In the genomic region with DNA sequence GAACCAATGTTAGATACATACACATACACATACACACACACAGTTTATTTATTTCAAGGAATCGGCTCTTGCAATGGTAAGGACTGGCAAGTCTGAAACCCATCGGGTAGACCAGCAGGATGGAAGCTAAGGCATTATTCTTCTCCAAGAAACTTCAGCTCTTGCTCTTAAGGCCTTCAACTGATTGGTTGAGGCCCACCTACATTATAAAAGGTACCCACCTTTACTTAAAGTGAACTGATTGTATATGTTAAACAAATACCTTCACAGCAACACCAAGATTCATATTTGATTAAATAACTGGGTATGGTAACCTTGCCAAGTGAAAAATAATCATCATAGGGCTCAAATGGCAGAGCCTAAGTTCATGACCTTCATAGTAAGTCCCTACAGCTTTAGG, we compare ENCODE assay signal across 7 cellular contexts.
"Had no signal": no experiment of that assay in that cellular context is flagged by ENCODE, and none has a peak within 500 bp of the region (broad histone marks: within the 10 kb centered on the region; RNA-seq: fewer than 3 reads in every experiment).

No MANE protein-coding gene starts in this region.

- ATAC-seq: HepG2 had no signal

- H3K9ac ChIP-seq: KMS-11 had no signal

- FAIRE-seq: HepG2, HTR-8/SVneo had no signal

- DNase-seq: IMR-90, KBM-7, KG1 had no signal

- H3K27ac ChIP-seq: HL-60, KMS-11 had no signal

- H3K4me2 ChIP-seq: KMS-11 had no signal
